ENCODE assay signal across 35 cellular contexts in the genomic region with DNA sequence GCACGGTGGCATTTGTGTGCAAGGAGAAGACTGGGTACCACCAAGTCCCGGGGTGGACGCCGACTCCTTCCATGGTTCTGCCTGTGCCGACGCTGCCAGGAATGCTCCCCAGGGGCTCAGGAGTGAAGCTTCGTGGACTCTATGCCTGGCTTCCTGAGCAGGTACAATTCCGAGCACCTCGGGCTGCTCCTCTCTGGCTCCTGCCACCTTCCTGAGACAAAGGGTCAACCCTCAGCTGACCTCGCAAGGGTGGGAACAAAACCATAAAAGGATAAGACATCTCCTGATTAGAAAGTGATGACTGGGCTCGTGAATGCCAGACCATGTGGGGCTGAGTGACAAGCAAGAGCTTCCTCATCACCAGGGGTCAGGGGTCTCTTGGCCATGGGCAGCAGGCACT. TPM values are rescaled to one million over a fixed set of nuclear protein-coding genes. Genes with fewer than 3 reads are reported as not detected.
DNase-seq lines count a peak whose midpoint lies in the region; ATAC-seq, FAIRE-seq and TF ChIP-seq lines count a peak whose summit lies in the region.
"Had no signal": no experiment of that assay in that cellular context is flagged by ENCODE, and none has a peak within 500 bp of the region (broad histone marks: within the 10 kb centered on the region; RNA-seq: fewer than 3 reads in every experiment).

No MANE protein-coding gene starts in this region.

- H3K4me2 ChIP-seq in astrocyte (ENCODE audit: low read length) (no peak overlapping the region), mesenchymal stem cell (ENCODE audit: low read length, poor library complexity, severe bottlenecking) (no peak overlapping the region)

- H3K9ac ChIP-seq in astrocyte (ENCODE audit: low read length) = no peak overlapping the region
- H3K9ac ChIP-seq in mesenchymal stem cell (ENCODE audit: low read length) = no peak overlapping the region

- peak in 1 of 10 experiments; percentile 14 for DNase-seq in CD4-positive, alpha-beta T cell
- DNase-seq in astrocyte (ENCODE audit: low read depth) (no peak), mesenchymal stem cell (no peak), spleen (peak; percentile 45), NCI-H1105 treated with DMSO at 0.1 percent for 48 hours (lab: John Stamatoyannopoulos, UW) (no peak), NCI-H1105 (lab: John Stamatoyannopoulos, UW) (no peak), Kasumi-1 (lab: John Stamatoyannopoulos, UW) (no peak)
- DNase-seq: activated CD4-positive, alpha-beta T cell treated with anti-CD3 and anti-CD28 coated beads for 1 hour; activated CD8-positive, alpha-beta memory T cell treated with anti-CD3 and anti-CD28 coated beads for 24 hours; activated naive CD8-positive, alpha-beta T cell treated with anti-CD3 and anti-CD28 coated beads, Interleukin-2, amount 50 U/mL, for 24 hours; activated T-cell treated with anti-CD3 and anti-CD28 coated beads, Interleukin-2, amount 50 U/mL, for 4 hours; CD8-positive, alpha-beta T cell; NCI-H1092 treated with DMSO at 0.1 percent for 48 hours; NCI-H2029; NCI-H226; stimulated activated CD4-positive, alpha-beta T cell treated with anti-CD3 and anti-CD28 coated beads, Interleukin-12 subunit alpha, Interleukin-12 subunit beta, amount 100 ng/mL, for 4 hours; stimulated activated CD4-positive, alpha-beta T cell treated with anti-CD3 and anti-CD28 coated beads, Interleukin-4, amount 100 ng/mL, for 1 hour; testis had no signal

- CTCF ChIA-PET in CD4-positive, alpha-beta T cell (lab: Charles Lee) = no interaction called here

- no peak overlapping the region for H3K4me3 Mint-ChIP-seq in CD4-positive, alpha-beta T cell
- H3K4me3 Mint-ChIP-seq in astrocyte (ENCODE audit: unreplicated experiment) = no peak overlapping the region
- H3K4me3 Mint-ChIP-seq: activated naive CD8-positive, alpha-beta T cell treated with anti-CD3 and anti-CD28 coated beads, Interleukin-2, amount 50 U/mL, for 24 hours; activated T-cell treated with anti-CD3 and anti-CD28 coated beads, Interleukin-2, amount 50 U/mL, for 4 hours; CD8-positive, alpha-beta T cell; IgD-negative memory B cell; natural killer cell treated with Interleukin-12 subunit alpha and Interleukin-12 subunit beta and Interleukin-15 and Interleukin-18, amount 100 ng/mL, for 72 hours; stimulated activated memory B cell treated with anti-CD40 and anti-IgM and Interleukin-4, amounts not matched to agents 10 μg/mL and 1 μg/mL and 100 μg/mL, for 72 hours had no signal

- no peak overlapping the region for H2BK5ac ChIP-seq in mesenchymal stem cell (ENCODE audit: low read depth, low read length, poor library complexity, severe bottlenecking)

- H3K27me3 Mint-ChIP-seq in CD4-positive, alpha-beta T cell = no peaks in the 10 kb centered on the region
- H3K27me3 Mint-ChIP-seq in astrocyte (ENCODE audit: low read depth, unreplicated experiment) = peaks cover 2% of the 10 kb centered on the region

- no peaks in the 10 kb centered on the region for H3K9me3 Mint-ChIP-seq in CD4-positive, alpha-beta T cell
- H3K9me3 Mint-ChIP-seq in astrocyte (ENCODE audit: unreplicated experiment) = no peaks in the 10 kb centered on the region
- H3K9me3 Mint-ChIP-seq: activated naive CD8-positive, alpha-beta T cell treated with anti-CD3 and anti-CD28 coated beads, Interleukin-2, amount 50 U/mL, for 24 hours; activated T-cell treated with anti-CD3 and anti-CD28 coated beads, Interleukin-2, amount 50 U/mL, for 4 hours; CD8-positive, alpha-beta T cell; IgD-negative memory B cell; natural killer cell treated with Interleukin-12 subunit alpha and Interleukin-12 subunit beta and Interleukin-15 and Interleukin-18, amount 100 ng/mL, for 72 hours; stimulated activated memory B cell treated with anti-CD40 and anti-IgM and Interleukin-4, amounts not matched to agents 10 μg/mL and 1 μg/mL and 100 μg/mL, for 72 hours had no signal

- H3K36me3 Mint-ChIP-seq in CD4-positive, alpha-beta T cell (ENCODE audit: low read depth) = no peaks in the 10 kb centered on the region
- H3K36me3 Mint-ChIP-seq in astrocyte (ENCODE audit: low read depth, unreplicated experiment) = no peaks in the 10 kb centered on the region
- H3K36me3 Mint-ChIP-seq: CD8-positive, alpha-beta T cell; IgD-negative memory B cell; natural killer cell treated with Interleukin-12 subunit alpha and Interleukin-12 subunit beta and Interleukin-15 and Interleukin-18, amount 100 ng/mL, for 72 hours; stimulated activated memory B cell treated with anti-CD40 and anti-IgM and Interleukin-4, amounts not matched to agents 10 μg/mL and 1 μg/mL and 100 μg/mL, for 72 hours had no signal

- H3K4ac ChIP-seq in mesenchymal stem cell (ENCODE audit: low read depth in 1 of 2, low read length in 2 of 2) = no peak overlapping the region

- no peaks in the 10 kb centered on the region for H3K9me3 ChIP-seq in CD4-positive, alpha-beta T cell (ENCODE audit: control insufficient read depth, low read length)
- no peaks in the 10 kb centered on the region for H3K9me3 ChIP-seq in astrocyte (ENCODE audit: insufficient read depth, low read depth, low read length)
- H3K9me3 ChIP-seq in mesenchymal stem cell (ENCODE audit: control insufficient read depth, low read length) = no peaks in the 10 kb centered on the region
- no peaks in the 10 kb centered on the region for H3K9me3 ChIP-seq in spleen
- H3K9me3 ChIP-seq: mucosa of descending colon, pancreas, Peyer's patch, right atrium auricular region, testis had no signal

- POLR2A ChIA-PET in CD4-positive, alpha-beta T cell (lab: Charles Lee) = no interaction called here

- no peak overlapping the region for H2AK5ac ChIP-seq in mesenchymal stem cell (ENCODE audit: low read length, severe bottlenecking)

- H2BK15ac ChIP-seq in mesenchymal stem cell (ENCODE audit: low read depth, poor library complexity, severe bottlenecking) = peak overlapping the region; percentile 60

- no peaks in the 10 kb centered on the region for H4K20me1 ChIP-seq in astrocyte (ENCODE audit: insufficient read depth, low read length)

- H3K27ac ChIP-seq in CD4-positive, alpha-beta T cell (ENCODE audit: low read depth, low read length) = no peak overlapping the region
- H3K27ac ChIP-seq in astrocyte (ENCODE audit: low read depth, low read length) = no peak overlapping the region
- H3K27ac ChIP-seq in mesenchymal stem cell (ENCODE audit: low read length, poor library complexity, severe bottlenecking) = no peak overlapping the region
- H3K27ac ChIP-seq in spleen = no peak overlapping the region
- H3K27ac ChIP-seq: pancreas, Peyer's patch, right atrium auricular region, testis had no signal

- H3K4me3 ChIP-seq in astrocyte (ENCODE audit: insufficient read depth, low read depth, low read length) = no peak overlapping the region
- H3K4me3 ChIP-seq in mesenchymal stem cell (ENCODE audit: insufficient read depth in 1 of 2, low read depth in 1 of 2, low read length in 2 of 2) = no peak overlapping the region
- no peak overlapping the region for H3K4me3 ChIP-seq in spleen
- H3K4me3 ChIP-seq: dorsolateral prefrontal cortex, mucosa of descending colon, pancreas, Peyer's patch, right atrium auricular region, testis had no signal

- no peak for TF ChIP-seq POLR2A in spleen (IDR thresholded peaks at IDR 0.05)

- H2BK120ac ChIP-seq in mesenchymal stem cell (ENCODE audit: low read depth, low read length) = no peak overlapping the region

- WGBS in mesenchymal stem cell = 87% methylated on average over 11 of the region's 11 CpGs
- WGBS in spleen, 5 donors = 84 to 91% (median 88%) methylated on average over 11 of the region's 11 CpGs

- H3K4me1 Mint-ChIP-seq in CD4-positive, alpha-beta T cell (ENCODE audit: low read depth) = peaks cover 14% of the 10 kb centered on the region
- peaks cover 51% of the 10 kb centered on the region for H3K4me1 Mint-ChIP-seq in astrocyte (ENCODE audit: low read depth, unreplicated experiment)

- H3K23ac ChIP-seq in mesenchymal stem cell (ENCODE audit: low read length in 2 of 2) = no peak overlapping the region

- TF ChIP-seq CTCF in CD4-positive, alpha-beta T cell (IDR thresholded peaks at IDR 0.05) = no peak
- TF ChIP-seq CTCF in astrocyte (IDR thresholded peaks at IDR 0.05; ENCODE audit: insufficient read depth, low read depth, low read length) (no peak), spleen (IDR thresholded peaks at IDR 0.05 in 8 of 11, conservative IDR thresholded peaks at IDR 0.05 in 3 of 11) (no peak)

- no peaks in the 10 kb centered on the region for H3K27me3 ChIP-seq in CD4-positive, alpha-beta T cell (ENCODE audit: control insufficient read depth, insufficient read depth, low read length)
- H3K27me3 ChIP-seq in astrocyte (ENCODE audit: insufficient read depth, low read length) (no peaks in the 10 kb centered on the region), mesenchymal stem cell (ENCODE audit: control insufficient read depth in 1 of 2, insufficient read depth in 1 of 2, low read length in 2 of 2) (no peaks in the 10 kb centered on the region), spleen (replicated peaks in 1 of 7) (peaks cover 0 to 16% (median 0%) of the 10 kb centered on the region in 7 donors)
- H3K27me3 ChIP-seq: pancreas, Peyer's patch, right atrium auricular region, testis had no signal

- no peak for ATAC-seq in CD4-positive, alpha-beta T cell (ENCODE audit: poor library complexity)
- ATAC-seq in HG03097 (IDR thresholded peaks at IDR 0.05; ENCODE audit: low FRiP score, unreplicated experiment) = no peak
- ATAC-seq: activated naive CD8-positive, alpha-beta T cell treated with anti-CD3 and anti-CD28 coated beads, Interleukin-2, amount 50 U/mL, for 24 hours; activated T-cell treated with anti-CD3 and anti-CD28 coated beads, Interleukin-2, amount 50 U/mL, for 4 hours; CD8-positive, alpha-beta T cell; mucosa of descending colon; natural killer cell treated with Interleukin-12 subunit alpha and Interleukin-12 subunit beta and Interleukin-15 and Interleukin-18, amount 100 ng/mL, for 72 hours; pancreas; stimulated activated memory B cell treated with anti-CD40 and anti-IgM and Interleukin-4, amounts not matched to agents 10 μg/mL and 1 μg/mL and 100 μg/mL, for 72 hours had no signal

- H2AFZ ChIP-seq in astrocyte (ENCODE audit: low read depth, low read length) (no peak overlapping the region), mesenchymal stem cell (ENCODE audit: low read depth, low read length) (no peak overlapping the region)

- H2BK12ac ChIP-seq in mesenchymal stem cell (ENCODE audit: low read length in 2 of 2) = no peak overlapping the region

- no peak overlapping the region for H4K91ac ChIP-seq in mesenchymal stem cell (ENCODE audit: low read length)

- no peaks in the 10 kb centered on the region for H3K79me1 ChIP-seq in mesenchymal stem cell (replicated peaks; ENCODE audit: low read length, poor library complexity, severe bottlenecking)

- peak overlapping the region; percentile 33 for H3K27ac Mint-ChIP-seq in CD4-positive, alpha-beta T cell
- H3K27ac Mint-ChIP-seq in astrocyte (ENCODE audit: unreplicated experiment) = peak overlapping the region; percentile 50
- H3K27ac Mint-ChIP-seq: activated naive CD8-positive, alpha-beta T cell treated with anti-CD3 and anti-CD28 coated beads, Interleukin-2, amount 50 U/mL, for 24 hours; CD8-positive, alpha-beta T cell; IgD-negative memory B cell; natural killer cell treated with Interleukin-12 subunit alpha and Interleukin-12 subunit beta and Interleukin-15 and Interleukin-18, amount 100 ng/mL, for 72 hours; stimulated activated memory B cell treated with anti-CD40 and anti-IgM and Interleukin-4, amounts not matched to agents 10 μg/mL and 1 μg/mL and 100 μg/mL, for 72 hours had no signal

- H3K14ac ChIP-seq in mesenchymal stem cell (ENCODE audit: low read length in 2 of 2) = no peak overlapping the region

- no peaks in the 10 kb centered on the region for H3K79me2 ChIP-seq in astrocyte (ENCODE audit: insufficient read depth, low read length)

- H4K8ac ChIP-seq in mesenchymal stem cell (ENCODE audit: low read length) = no peak overlapping the region

- FAIRE-seq in astrocyte (lab: Jason Lieb, UNC) = no peak
- FAIRE-seq: G401.6, H1, pancreas, TTC549 had no signal

- intact Hi-C loops in CD4-positive, alpha-beta T cell (cut with DNase I, micrococcal nuclease) = no loop called here
- intact Hi-C loops in spleen (cut with DNase I; ENCODE audit: low total_unique reads) = no loop called here

- H3K4me1 ChIP-seq in astrocyte (ENCODE audit: insufficient read depth, low read length) = peaks cover 55% of the 10 kb centered on the region
- H3K4me1 ChIP-seq in mesenchymal stem cell (ENCODE audit: control insufficient read depth, insufficient read depth, low read depth, low read length) = peaks cover 47% of the 10 kb centered on the region
- H3K4me1 ChIP-seq in spleen = peaks cover 0 to 9% (median 0%) of the 10 kb centered on the region in 6 donors

- H3K18ac ChIP-seq in mesenchymal stem cell (ENCODE audit: low read depth in 1 of 2, low read length in 2 of 2) = no peak overlapping the region

- no peaks in the 10 kb centered on the region for H3K36me3 ChIP-seq in astrocyte (ENCODE audit: insufficient read depth, low read length)
- no peaks in the 10 kb centered on the region for H3K36me3 ChIP-seq in mesenchymal stem cell (ENCODE audit: control insufficient read depth in 1 of 2, insufficient read depth in 2 of 2, low read depth in 1 of 2, low read length in 2 of 2)
- H3K36me3 ChIP-seq in spleen = no peaks in the 10 kb centered on the region
- H3K36me3 ChIP-seq: pancreas, Peyer's patch, right atrium auricular region had no signal

RNA-seq across cellular contexts. Expression of gene CALML3, which starts 31.8 kb away (rescaled TPM):
- total RNA-seq in CD4-positive, alpha-beta T cell = not detected
- not detected in 2 replicates for total RNA-seq in astrocyte
- polyA plus RNA-seq in mesenchymal stem cell (2013, experiment 1 of 2) = not detected
- polyA plus RNA-seq in mesenchymal stem cell (2013, experiment 2 of 2) = not detected
- total RNA-seq in spleen = not detected
- under 1 TPM in 1 of 3 donors, not detected in 2; 0.10 TPM for polyA plus RNA-seq in spleen
- total RNA-seq: A673; activated T-cell treated with anti-CD3 and anti-CD28 coated beads, Interleukin-2, amount 50 U/mL, for 4 hours; CD8-positive, alpha-beta T cell; fibroblast of lung; H1; liver; M059J; natural killer cell treated with Interleukin-12 subunit alpha and Interleukin-12 subunit beta and Interleukin-15 and Interleukin-18, amount 100 ng/mL, for 72 hours; pancreas; Peyer's patch; right atrium auricular region; T-helper 1 cell treated with Interleukin-12 subunit alpha and Interleukin-12 subunit beta and Interleukin-4 antibody, amounts not matched to agents 30 ng/mL and 1 ng/mL, for 36 hours had no signal
- polyA plus RNA-seq: fibroblast of lung, H1, IgD-negative memory B cell, liver had no signal

RNA-seq across cellular contexts. Expression of gene CALML5, which starts 57.2 kb away (rescaled TPM):
- not detected for total RNA-seq in CD4-positive, alpha-beta T cell
- not detected in 2 replicates for total RNA-seq in astrocyte
- not detected for polyA plus RNA-seq in mesenchymal stem cell (2013, experiment 1 of 2)
- not detected for polyA plus RNA-seq in mesenchymal stem cell (2013, experiment 2 of 2)
- not detected for total RNA-seq in spleen
- polyA plus RNA-seq in spleen = under 1 TPM in 1 of 3 donors, not detected in 2; 0.13 TPM
- total RNA-seq: A673; activated T-cell treated with anti-CD3 and anti-CD28 coated beads, Interleukin-2, amount 50 U/mL, for 4 hours; CD8-positive, alpha-beta T cell; dorsolateral prefrontal cortex; fibroblast of lung; H1; liver; M059J; mucosa of descending colon; natural killer cell treated with Interleukin-12 subunit alpha and Interleukin-12 subunit beta and Interleukin-15 and Interleukin-18, amount 100 ng/mL, for 72 hours; pancreas; Peyer's patch; right atrium auricular region; T-helper 1 cell treated with Interleukin-12 subunit alpha and Interleukin-12 subunit beta and Interleukin-4 antibody, amounts not matched to agents 30 ng/mL and 1 ng/mL, for 36 hours had no signal
- polyA plus RNA-seq: fibroblast of lung, H1, IgD-negative memory B cell, liver, pancreas had no signal
